ENCODE assay signal across 8 cellular contexts in the genomic region with DNA sequence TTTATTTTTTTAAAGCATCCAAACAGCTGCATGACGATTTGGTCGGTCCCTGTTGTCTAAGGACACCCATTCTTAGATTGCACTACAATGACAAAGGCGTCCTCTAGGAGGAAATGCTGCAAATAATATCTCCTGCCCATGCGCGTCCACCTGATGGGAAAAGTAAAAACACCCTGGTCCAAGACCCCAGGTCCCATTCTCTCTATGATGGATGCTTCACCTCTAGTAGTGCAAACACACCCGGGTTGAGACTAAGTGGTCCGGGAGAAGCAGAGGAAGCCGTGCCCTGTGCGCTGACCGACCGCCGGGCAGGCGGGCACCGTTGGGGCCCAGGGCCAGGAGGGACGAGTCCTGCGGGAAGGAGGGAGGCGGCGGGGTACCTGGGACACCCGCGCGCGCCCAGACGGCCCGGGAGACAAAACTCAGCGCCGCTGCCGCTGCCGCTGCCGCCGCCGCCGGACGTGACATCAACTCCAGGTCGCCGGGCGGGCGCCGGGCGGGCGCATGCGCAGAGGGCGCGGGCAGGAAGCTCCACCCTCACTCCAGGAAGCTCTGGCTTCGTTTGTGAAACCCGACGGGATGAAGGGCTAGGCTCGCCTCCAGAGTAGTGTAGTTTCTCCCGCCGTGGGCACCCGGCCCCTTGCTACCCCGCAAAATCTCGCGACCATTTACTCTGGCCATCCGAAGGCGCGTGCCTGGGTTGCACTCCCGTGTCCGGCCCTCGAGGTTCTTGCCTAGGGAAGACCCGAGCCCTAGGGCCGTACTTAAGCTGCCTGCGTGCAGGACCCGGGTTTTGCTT. TPM values are rescaled to one million over a fixed set of nuclear protein-coding genes. Genes with fewer than 3 reads are reported as not detected.
DNase-seq lines count a peak whose midpoint lies in the region; TF ChIP-seq lines count a peak whose summit lies in the region.

Gene TBC1D7 (minus strand): TSS at position 462 of the 799 bp plus-strand sequence. CDS start 1,639 bp downstream, outside the sequence.

- peaks cover 9% of the 10 kb centered on the region for H3K23me2 ChIP-seq in H9 (ENCODE audit: insufficient read length, low read depth, low read length, poor library complexity, severe bottlenecking)

- H2BK120ac ChIP-seq in H9 (ENCODE audit: low read depth, low read length, poor library complexity, severe bottlenecking) = no peak within 1 kb of the TSS

- H2AFZ ChIP-seq in H9 (ENCODE audit: low read length) = peak within 1 kb of the TSS; percentile 5

- H3K23ac ChIP-seq in H9 (ENCODE audit: insufficient read length, low read depth, low read length) = no peak within 1 kb of the TSS

- peaks cover 10 to 29% (median 26%) of the 10 kb centered on the region in 3 experiments for H3K36me3 Mint-ChIP-seq in H9 (ENCODE audit: insufficient read depth in 1 of 3, low read depth in 3 of 3)
- H3K36me3 Mint-ChIP-seq in neural crest cell (ENCODE audit: low read depth) = peaks cover 2% of the 10 kb centered on the region

- H3K56ac ChIP-seq in H9 (ENCODE audit: insufficient read length, low read depth, low read length) = no peak within 1 kb of the TSS

- DNase-seq in G401 (ENCODE audit: low spot score) (peak; percentile 87), H9 (peak; percentile 95), MG63 (peak; percentile 95), SHP77 (lab: John Stamatoyannopoulos, UW) (peak; percentile 84 to 87), activated gamma-delta T cell (lab: John Stamatoyannopoulos, UW) (peak; percentile 92), fibroblast of villous mesenchyme (ENCODE audit: low read depth) (peak; percentile 95), neural crest cell (ENCODE audit: low read depth, low spot score) (peak; percentile 89)

- no peaks in the 10 kb centered on the region for H3K9me3 ChIP-seq in H9 (ENCODE audit: control insufficient read depth, low read depth, low read length)
- no peaks in the 10 kb centered on the region for H3K9me3 ChIP-seq in MG63
- H3K9me3 ChIP-seq in stomach smooth muscle (ENCODE audit: control insufficient read depth in 2 of 2, low read length in 2 of 2) = no peaks in the 10 kb centered on the region

- no peak within 1 kb of the TSS for H2BK12ac ChIP-seq in H9 (ENCODE audit: insufficient read length, low read depth, low read length)

- no peak within 1 kb of the TSS for H3T11ph ChIP-seq in H9 (ENCODE audit: low read length)

- H3K27me3 Mint-ChIP-seq in H9 (ENCODE audit: low read depth) = no peaks in the 10 kb centered on the region
- no peaks in the 10 kb centered on the region for H3K27me3 Mint-ChIP-seq in neural crest cell (ENCODE audit: low read depth)

- peak within 1 kb of the TSS; percentile 87 for H3K18ac ChIP-seq in H9 (ENCODE audit: insufficient read length, low read depth, low read length)

- no CpG with 5 or more reads among the region's 63 CpGs for WGBS in H9 (ENCODE audit: extremely low coverage, insufficient read length, low lambda C conversion rate)

- peak within 1 kb of the TSS; percentile 3 for H4K5ac ChIP-seq in H9 (ENCODE audit: insufficient read length, low read depth, low read length)

- H3K4me3 ChIP-seq in MG63 (peak within 1 kb of the TSS; percentile 97), fibroblast of villous mesenchyme (ENCODE audit: low read depth, low read length) (peak within 1 kb of the TSS; percentile 90), stomach smooth muscle (ENCODE audit: low read length in 2 of 2) (peak within 1 kb of the TSS; percentile 93 to 99)

- H3K4me1 ChIP-seq in H9 (ENCODE audit: insufficient read depth, low read length) = peaks cover 3% of the 10 kb centered on the region
- H3K4me1 ChIP-seq in stomach smooth muscle (ENCODE audit: control insufficient read depth, insufficient read depth, low read length) = peaks cover 5% of the 10 kb centered on the region

- in situ Hi-C loops in G401 (cut with HindIII; ENCODE audit: low sequenced_read_pairs) = no loop called here

- H3K14ac ChIP-seq in H9 (ENCODE audit: insufficient read depth, low read length) = peak within 1 kb of the TSS; percentile 92

- peak within 1 kb of the TSS; percentile 69 for H3K9ac ChIP-seq in H9 (ENCODE audit: extremely low read depth, insufficient read length, low read length)
- H3K9ac ChIP-seq in stomach smooth muscle (ENCODE audit: low read length in 2 of 2) = peak within 1 kb of the TSS; percentile 91 to 95

- no peak within 1 kb of the TSS for H2AK5ac ChIP-seq in H9 (ENCODE audit: insufficient read length, low read length)

- H3K27me3 ChIP-seq in H9 (ENCODE audit: insufficient read depth, low read length) (no peaks in the 10 kb centered on the region), MG63 (no peaks in the 10 kb centered on the region; the same call in 1 of the 2 replicates), stomach smooth muscle (ENCODE audit: control insufficient read depth in 1 of 2, insufficient read depth in 2 of 2, low read length in 2 of 2) (no peaks in the 10 kb centered on the region)

- no peak within 1 kb of the TSS for H2BK20ac ChIP-seq in H9 (ENCODE audit: low read depth, low read length, poor library complexity, severe bottlenecking)

- TF ChIP-seq CTCF in H9 (conservative IDR thresholded peaks at IDR 0.05) (peak; percentile 33; the same call in 1 of the 3 replicates), fibroblast of villous mesenchyme (IDR thresholded peaks at IDR 0.05; ENCODE audit: insufficient read depth, low read depth, low read length) (no peak), neural crest cell (conservative IDR thresholded peaks at IDR 0.05) (peak; percentile 43)

- H4K91ac ChIP-seq in H9 (ENCODE audit: insufficient read length, low read depth, low read length) = no peak within 1 kb of the TSS

- H3K4ac ChIP-seq in H9 (ENCODE audit: low read depth, low read length) = no peak within 1 kb of the TSS

- no peak within 1 kb of the TSS for H4K8ac ChIP-seq in H9 (replicated peaks; ENCODE audit: insufficient read length, low read depth, low read length)

- H3K4me3 Mint-ChIP-seq in H9 (peak within 1 kb of the TSS; percentile 92 to 93), neural crest cell (peak within 1 kb of the TSS; percentile 98)

- H3K27ac ChIP-seq in H9 (ENCODE audit: insufficient read length, low read depth, low read length) = peak within 1 kb of the TSS; percentile 50
- peak within 1 kb of the TSS; percentile 87 for H3K27ac ChIP-seq in stomach smooth muscle (ENCODE audit: low read length)

- H3K9me3 Mint-ChIP-seq in H9 (no peaks in the 10 kb centered on the region), neural crest cell (no peaks in the 10 kb centered on the region)

- peak within 1 kb of the TSS; percentile 85 for H3K4me2 ChIP-seq in H9 (ENCODE audit: insufficient read depth, insufficient read length, low read length)

- no peaks in the 10 kb centered on the region for H4K20me1 ChIP-seq in H9 (ENCODE audit: control insufficient read depth, insufficient read depth, insufficient read length)

- H3K79me2 ChIP-seq in H9 (ENCODE audit: insufficient read depth, low read length) = no peaks in the 10 kb centered on the region

- H3K4me1 Mint-ChIP-seq in H9 = peaks cover 19 to 22% of the 10 kb centered on the region in 2 experiments
- peaks cover 28% of the 10 kb centered on the region for H3K4me1 Mint-ChIP-seq in neural crest cell

- H3K36me3 ChIP-seq in MG63 = peaks cover 14% of the 10 kb centered on the region
- peaks cover 5 to 8% of the 10 kb centered on the region in 2 donors for H3K36me3 ChIP-seq in stomach smooth muscle (ENCODE audit: control insufficient read depth in 2 of 2, insufficient read depth in 2 of 2, low read length in 2 of 2)

- H3K79me1 ChIP-seq in H9 (ENCODE audit: insufficient read depth, low read depth, low read length, poor library complexity, severe bottlenecking) = no peaks in the 10 kb centered on the region

- H2BK5ac ChIP-seq in H9 (ENCODE audit: insufficient read length, low read length) = no peak within 1 kb of the TSS

- no peak within 1 kb of the TSS for H2BK15ac ChIP-seq in H9 (ENCODE audit: low read depth, low read length)

- H3K27ac Mint-ChIP-seq in H9 (peak within 1 kb of the TSS; percentile 95 to 99 (median 98)), neural crest cell (ENCODE audit: unreplicated experiment) (peak within 1 kb of the TSS; percentile 95)

RNA-seq across cellular contexts. Expression of gene TBC1D7, which starts in this region (rescaled TPM):
- 45.5 and 45.9 TPM in 2 replicates for total RNA-seq in G401 (2014; rRNA removed; shearing (Covaris generic))
- 33.9 and 36.9 TPM in 2 replicates for total RNA-seq in H9 (2021)
- total RNA-seq in MG63 (2014; rRNA removed; shearing (Covaris generic); ENCODE audit: low replicate concordance) = 36.2 and 40.6 TPM in 2 replicates
- 23.7 and 27.4 TPM in 2 replicates for total RNA-seq in fibroblast of villous mesenchyme
- 35.4 TPM in 2 replicates for total RNA-seq in neural crest cell

Comparison
In these comparisons a context has a peak if more than half of its experiments do, and no peak if none do; other contexts are left out.
1. Peak in every context shown above with its lines: DNase-seq, H3K4me3 ChIP-seq and H3K27ac ChIP-seq.